15 cellular contexts compared by ENCODE assay signal in genomic region chr4:6395466-6396228, GRCh38.
"Had no signal": no experiment of that assay in that cellular context is flagged by ENCODE, and none has a peak within 500 bp of the region (broad histone marks: within the 10 kb centered on the region; RNA-seq: fewer than 3 reads in every experiment).

No MANE protein-coding gene starts in this region.

- H3K4me1 ChIP-seq: adrenal gland, uterus had no signal

- H3K36me3 ChIP-seq: adrenal gland, tibial nerve, uterus had no signal

- ATAC-seq: activated CD8-positive, alpha-beta T cell treated with anti-CD3 and anti-CD28 coated beads for 36 hours; left lobe of liver had no signal

- H3K4me3 ChIP-seq: adrenal gland, tibial nerve, uterus had no signal

- DNase-seq: activated B cell treated with CpG ODN at 0.5 μM for 24 hours; activated CD4-positive, alpha-beta T cell treated with anti-CD3 and anti-CD28 coated beads for 48 hours; activated CD8-positive, alpha-beta T cell treated with anti-CD3 and anti-CD28 coated beads for 36 hours; activated effector memory CD4-positive, alpha-beta T cell treated with anti-CD3 and anti-CD28 coated beads, Interleukin-2, amount 50 U/mL, for 16 hours; activated T-cell treated with anti-CD3 and anti-CD28 coated beads, Interleukin-2, amount 50 U/mL, for 48 hours; adrenal gland; mammary epithelial cell; nucleus accumbens; retina; stimulated activated CD4-positive, alpha-beta T cell treated with anti-CD3 and anti-CD28 coated beads, Interleukin-15, amount 100 ng/mL, for 24 hours; stimulated activated CD4-positive, alpha-beta T cell treated with anti-CD3 and anti-CD28 coated beads, Interleukin-4, amount 100 ng/mL, for 1 hour; stimulated activated naive CD4-positive, alpha-beta T cell; uterus had no signal

- H3K9me3 ChIP-seq: adrenal gland, tibial nerve, uterus had no signal

- H3K27ac ChIP-seq: adrenal gland, tibial nerve had no signal

- H3K27me3 ChIP-seq: adrenal gland, uterus had no signal
